ENCODE assay signal across 9 cellular contexts in genomic region chr9:75083188-75083976, GRCh38. TPM values are rescaled to one million over a fixed set of nuclear protein-coding genes. Genes with fewer than 3 reads are reported as not detected.
DNase-seq lines count a peak whose midpoint lies in the region; ATAC-seq and TF ChIP-seq lines count a peak whose summit lies in the region.
"Had no signal": no experiment of that assay in that cellular context is flagged by ENCODE, and none has a peak within 500 bp of the region (broad histone marks: within the 10 kb centered on the region; RNA-seq: fewer than 3 reads in every experiment).

No MANE protein-coding gene starts in this region.

- intact Hi-C loops in left cardiac atrium (cut with DNase I): loop anchor here in 1 of 2 donors (5.0 to 10.0 kb wide), 3 partner anchors 56 to 306 kb away; partner anchors contain the start of genes C9orf40 and CARNMT1

- no peaks in the 10 kb centered on the region for H3K27me3 Mint-ChIP-seq in activated CD8-positive, alpha-beta T cell treated with anti-CD3 and anti-CD28 coated beads, Interleukin-2, amount 10 ng/mL, durations not matched to agents 7 days and 5 days (ENCODE audit: low read depth)
- no peaks in the 10 kb centered on the region for H3K27me3 Mint-ChIP-seq in chondrocyte (ENCODE audit: low read depth)

- peak overlapping the region; percentile 43 for H3K27ac Mint-ChIP-seq in activated CD8-positive, alpha-beta T cell treated with anti-CD3 and anti-CD28 coated beads, Interleukin-2, amount 10 ng/mL, durations not matched to agents 7 days and 5 days
- no peak overlapping the region for H3K27ac Mint-ChIP-seq in chondrocyte (ENCODE audit: unreplicated experiment)

- CTCF ChIA-PET in activated CD8-positive, alpha-beta T cell treated with anti-CD3 and anti-CD28 coated beads, Interleukin-2, amount 10 ng/mL, durations not matched to agents 7 days and 5 days (lab: Charles Lee): interaction anchor here (0.6 to 3.2 kb wide), 7 partner anchors 55 to 511 kb away, joined by 3 to 21 read pairs (median 5); partner anchors contain the start of gene CARNMT1

- H3K4me3 Mint-ChIP-seq in activated CD8-positive, alpha-beta T cell treated with anti-CD3 and anti-CD28 coated beads, Interleukin-2, amount 10 ng/mL, durations not matched to agents 7 days and 5 days: no peak overlapping the region
- no peak overlapping the region for H3K4me3 Mint-ChIP-seq in chondrocyte (ENCODE audit: unreplicated experiment)

- TF ChIP-seq CTCF in chondrocyte (IDR thresholded peaks at IDR 0.05): no peak

- H3K36me3 Mint-ChIP-seq in activated CD8-positive, alpha-beta T cell treated with anti-CD3 and anti-CD28 coated beads, Interleukin-2, amount 10 ng/mL, durations not matched to agents 7 days and 5 days (ENCODE audit: low read depth): peaks cover 28% of the 10 kb centered on the region
- H3K36me3 Mint-ChIP-seq in chondrocyte (ENCODE audit: low read depth): peaks cover 3% of the 10 kb centered on the region

- peaks cover 36% of the 10 kb centered on the region for H3K4me1 Mint-ChIP-seq in activated CD8-positive, alpha-beta T cell treated with anti-CD3 and anti-CD28 coated beads, Interleukin-2, amount 10 ng/mL, durations not matched to agents 7 days and 5 days (ENCODE audit: low read depth)
- peaks cover 21% of the 10 kb centered on the region for H3K4me1 Mint-ChIP-seq in chondrocyte (ENCODE audit: low read depth)

- H3K9me3 Mint-ChIP-seq in activated CD8-positive, alpha-beta T cell treated with anti-CD3 and anti-CD28 coated beads, Interleukin-2, amount 10 ng/mL, durations not matched to agents 7 days and 5 days (ENCODE audit: insufficient read depth): no peaks in the 10 kb centered on the region
- H3K9me3 Mint-ChIP-seq in chondrocyte (ENCODE audit: low read depth): no peaks in the 10 kb centered on the region

- POLR2A ChIA-PET in activated CD8-positive, alpha-beta T cell treated with anti-CD3 and anti-CD28 coated beads, Interleukin-2, amount 10 ng/mL, durations not matched to agents 7 days and 5 days (lab: Charles Lee): interaction anchor here (1.0 kb wide), 1 partner anchor 61 kb away, joined by 3 read pairs; no protein-coding TSS in a partner anchor

- ATAC-seq in activated CD8-positive, alpha-beta T cell treated with anti-CD3 and anti-CD28 coated beads, Interleukin-2, amount 10 ng/mL, durations not matched to agents 7 days and 5 days: no peak
- ATAC-seq in left cardiac atrium: peak; percentile 7 to 12
- no peak for ATAC-seq in GM21390 (IDR thresholded peaks at IDR 0.05; ENCODE audit: unreplicated experiment)
- no peak for ATAC-seq in HG02571 (IDR thresholded peaks at IDR 0.05; ENCODE audit: unreplicated experiment)
- no peak for ATAC-seq in GM21526 (IDR thresholded peaks at IDR 0.05; ENCODE audit: low FRiP score, unreplicated experiment)

- DNase-seq in HPDE6-E6E7 (ENCODE audit: extremely low spot score) (peak; percentile 35), left cardiac atrium (peak; percentile 42), renal cortical epithelial cell (ENCODE audit: low read depth) (peak; percentile 60), chondrocyte (ENCODE audit: low spot score) (no peak)
- peak; percentile 61 for DNase-seq in activated CD8-positive, alpha-beta T cell treated with anti-CD3 and anti-CD28 coated beads, Interleukin-2, amount 10 ng/mL, durations not matched to agents 7 days and 5 days
- DNase-seq: amniotic stem cell had no signal

RNA-seq across cellular contexts. Expression of gene NMRK1, which starts 4.6 kb away (rescaled TPM):
- total RNA-seq in activated CD8-positive, alpha-beta T cell treated with anti-CD3 and anti-CD28 coated beads, Interleukin-2, amount 10 ng/mL, durations not matched to agents 7 days and 5 days: 10 to 100 TPM; 26.9 to 28.2 TPM
- total RNA-seq in left cardiac atrium: 10 to 100 TPM; 21.4 to 23.3 TPM
- 14.6 and 24.8 TPM in 2 replicates for total RNA-seq in renal cortical epithelial cell
- 7.2 to 9.0 TPM (median 7.6 TPM) in 3 replicates for total RNA-seq in chondrocyte

RNA-seq across cellular contexts. Expression of gene OSTF1, which starts 4.9 kb away (rescaled TPM):
- 100 to 1,000 TPM; 126 to 132 TPM for total RNA-seq in activated CD8-positive, alpha-beta T cell treated with anti-CD3 and anti-CD28 coated beads, Interleukin-2, amount 10 ng/mL, durations not matched to agents 7 days and 5 days
- total RNA-seq in left cardiac atrium: 10 to 100 TPM; 32.7 to 35.7 TPM
- 37.2 and 81.6 TPM in 2 replicates for total RNA-seq in renal cortical epithelial cell
- total RNA-seq in chondrocyte: 29.0 to 30.8 TPM (median 29.8 TPM) in 3 replicates

RNA-seq across cellular contexts. Expression of gene CARNMT1, which starts 55.3 kb away (rescaled TPM):
- total RNA-seq in activated CD8-positive, alpha-beta T cell treated with anti-CD3 and anti-CD28 coated beads, Interleukin-2, amount 10 ng/mL, durations not matched to agents 7 days and 5 days: 10 to 100 TPM; 30.9 to 34.0 TPM
- total RNA-seq in left cardiac atrium (10 to 100 TPM; 13.4 to 13.5 TPM), renal cortical epithelial cell (43.4 and 46.4 TPM in 2 replicates), chondrocyte (12.5 to 13.5 TPM (median 12.6 TPM) in 3 replicates)

Comparison
In these comparisons a context has a peak if more than half of its experiments do, and no peak if none do; other contexts are left out.
1. ATAC-seq: peak in left cardiac atrium (2 of 2); none in activated CD8-positive, alpha-beta T cell treated with anti-CD3 and anti-CD28 coated beads, Interleukin-2, amount 10 ng/mL, durations not matched to agents 7 days and 5 days (single experiment), GM21390 (single experiment), HG02571 (single experiment) and GM21526 (single experiment).